In the genomic region with DNA sequence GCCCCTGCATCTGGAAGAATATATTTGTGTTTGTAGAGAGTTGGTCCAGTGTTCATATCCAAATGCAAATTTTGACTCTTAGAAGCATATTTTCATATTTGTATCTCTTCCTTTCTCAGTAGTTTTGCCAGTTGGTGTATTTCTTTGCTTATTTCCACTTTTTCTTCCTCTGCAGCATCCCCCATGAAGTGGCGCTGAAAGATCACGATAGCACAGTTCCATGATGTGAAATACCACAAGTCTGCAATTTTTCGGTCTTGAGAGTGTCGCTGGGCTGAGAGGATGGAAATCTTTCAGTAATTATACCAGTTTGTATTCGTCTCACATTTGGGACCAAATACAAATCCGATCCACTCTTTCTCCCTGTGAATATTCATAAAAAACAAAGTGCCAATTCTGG, we compare ENCODE assay signal across 27 cellular contexts.
"Had no signal": no experiment of that assay in that cellular context is flagged by ENCODE, and none has a peak within 500 bp of the region (broad histone marks: within the 10 kb centered on the region; RNA-seq: fewer than 3 reads in every experiment).

No MANE protein-coding gene starts in this region.

- DNase-seq: activated CD4-positive, alpha-beta T cell treated with anti-CD3 and anti-CD28 coated beads for 4 hours; activated CD4-positive, alpha-beta T cell treated with anti-CD3 and anti-CD28 coated beads, Interleukin-2, amount 50 U/mL, for 48 hours; activated CD8-positive, alpha-beta memory T cell treated with anti-CD3 and anti-CD28 coated beads, Interleukin-2, amount 10 ng/mL, durations not matched to agents 7 days and 5 days; activated effector memory CD4-positive, alpha-beta T cell treated with anti-CD3 and anti-CD28 coated beads, Interleukin-2, amount 50 U/mL, for 16 hours; activated naive CD4-positive, alpha-beta T cell treated with Interleukin-2 at 50 U/mL for 16 hours; activated naive CD8-positive, alpha-beta T cell treated with anti-CD3 and anti-CD28 coated beads, Interleukin-2, amount 50 U/mL, for 24 hours; activated T-cell treated with anti-CD3 and anti-CD28 coated beads, Interleukin-2, amount 50 U/mL, for 4 hours; amniotic stem cell; Kasumi-1; NCI-H1048; NCI-H1417; NCI-H1930; NCI-H2107; NCI-H2171 treated with DMSO at 0.1 percent for 48 hours; NCI-H226; NCI-H510A; NCI-H526 treated with DMSO at 0.1 percent for 48 hours; NCI-H82; RPMI8226; SW 1271 had no signal

- ATAC-seq: activated CD4-positive, CD25-positive, alpha-beta regulatory T cell treated with anti-CD3 and anti-CD28 coated beads, Interleukin-2, amount 50 U/mL, for 24 hours; activated CD8-positive, alpha-beta memory T cell treated with anti-CD3 and anti-CD28 coated beads, Interleukin-2, amount 10 ng/mL, durations not matched to agents 7 days and 5 days; activated naive CD4-positive, alpha-beta T cell treated with anti-CD3 and anti-CD28 coated beads, Interleukin-2, amount 50 U/mL, for 72 hours; activated naive CD8-positive, alpha-beta T cell treated with anti-CD3 and anti-CD28 coated beads, Interleukin-2, amount 50 U/mL, for 24 hours; activated T-cell treated with anti-CD3 and anti-CD28 coated beads, Interleukin-2, amount 50 U/mL, for 4 hours; K562; Panc1; Right ventricle myocardium inferior had no signal

- H3K36me3 ChIP-seq: ascending aorta had no signal

- H3K27ac ChIP-seq: ascending aorta, SK-N-MC had no signal

- H3K4me3 ChIP-seq: ascending aorta, K562, SK-N-MC had no signal

- H3K4me1 ChIP-seq: ascending aorta had no signal

- H3K27me3 ChIP-seq: ascending aorta had no signal

- H3K9me3 ChIP-seq: ascending aorta had no signal
